ENCODE assay signal across 12 cellular contexts in the genomic region with DNA sequence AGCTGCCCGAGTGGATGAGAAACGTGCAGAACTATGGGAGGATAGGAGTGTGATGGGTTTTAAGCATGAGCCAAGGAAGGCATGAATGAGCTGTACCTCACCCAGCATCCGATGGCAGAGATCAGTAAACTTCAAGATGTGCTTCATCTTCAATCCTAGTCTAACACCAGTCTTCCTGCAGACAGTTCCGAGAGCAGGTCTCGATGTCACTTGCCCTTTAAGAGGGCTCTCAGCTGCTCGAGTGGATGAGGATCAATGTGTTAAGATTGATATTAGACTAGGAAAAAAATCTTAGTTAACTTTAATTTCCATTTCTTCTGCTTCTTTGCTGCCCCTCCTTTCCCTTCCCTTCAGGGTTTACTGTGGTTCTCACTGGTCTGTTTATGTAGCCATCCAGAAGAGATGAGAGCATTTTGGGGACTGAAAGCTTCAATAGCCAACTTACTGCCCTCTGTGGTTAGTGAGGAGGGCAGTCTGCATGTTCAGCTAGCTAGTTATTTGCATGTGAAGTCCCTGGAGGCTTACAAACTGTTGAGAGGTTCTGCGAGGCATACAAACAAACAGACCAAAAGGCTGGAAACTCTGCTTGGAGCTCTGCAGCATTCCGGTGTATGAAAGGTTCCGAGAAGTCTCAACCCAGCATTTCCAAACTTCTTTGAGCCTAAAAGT. TPM values are rescaled to one million over a fixed set of nuclear protein-coding genes. Genes with fewer than 3 reads are reported as not detected.
DNase-seq lines count a peak whose midpoint lies in the region; ATAC-seq lines count a peak whose summit lies in the region.
"Had no signal": no experiment of that assay in that cellular context is flagged by ENCODE, and none has a peak within 500 bp of the region (broad histone marks: within the 10 kb centered on the region; RNA-seq: fewer than 3 reads in every experiment).

No MANE protein-coding gene starts in this region.

- no peak overlapping the region for H3K14ac ChIP-seq in trophoblast cell (ENCODE audit: low read length)

- no peaks in the 10 kb centered on the region for H3K79me2 ChIP-seq in trophoblast cell (ENCODE audit: control insufficient read depth, insufficient read depth, low read length, poor library complexity)

- H3K79me1 ChIP-seq in trophoblast cell (ENCODE audit: low read length): no peaks in the 10 kb centered on the region

- no peak overlapping the region for H3K4ac ChIP-seq in trophoblast cell (ENCODE audit: low read depth, low read length)

- no peak overlapping the region for H4K12ac ChIP-seq in trophoblast cell (ENCODE audit: low read depth, low read length)

- H3K27me3 Mint-ChIP-seq in activated naive CD4-positive, alpha-beta T cell treated with anti-CD3 and anti-CD28 coated beads for 36 hours (ENCODE audit: low read depth): no peaks in the 10 kb centered on the region

- CTCF ChIA-PET in activated naive CD4-positive, alpha-beta T cell treated with anti-CD3 and anti-CD28 coated beads for 36 hours (lab: Charles Lee): interaction anchor here (1.6 to 3.0 kb wide), 4 partner anchors 9 to 75 kb away, joined by 5 to 24 read pairs (median 10); no protein-coding TSS in a partner anchor

- H3K18ac ChIP-seq in trophoblast cell (ENCODE audit: low read length): no peak overlapping the region

- H3K27me3 ChIP-seq in trophoblast cell (ENCODE audit: insufficient read depth, low read length): no peaks in the 10 kb centered on the region
- H3K27me3 ChIP-seq: vagina had no signal

- H3K4me3 ChIP-seq in trophoblast cell (ENCODE audit: low read depth, low read length): no peak overlapping the region
- H3K4me3 ChIP-seq: vagina had no signal

- peaks cover 16% of the 10 kb centered on the region for H3K36me3 Mint-ChIP-seq in activated naive CD4-positive, alpha-beta T cell treated with anti-CD3 and anti-CD28 coated beads for 36 hours (ENCODE audit: low read depth)

- peak overlapping the region; percentile 26 for H3K23ac ChIP-seq in trophoblast cell (ENCODE audit: low read length)

- H3K9me3 ChIP-seq in trophoblast cell (ENCODE audit: insufficient read depth, low read depth, low read length): no peaks in the 10 kb centered on the region
- H3K9me3 ChIP-seq: vagina had no signal

- H2BK120ac ChIP-seq in trophoblast cell (ENCODE audit: insufficient read depth, low read length, poor library complexity): no peak overlapping the region

- no peak overlapping the region for H3K4me2 ChIP-seq in trophoblast cell (ENCODE audit: low read length)

- no peak overlapping the region for H3K27ac ChIP-seq in trophoblast cell (ENCODE audit: low read depth, low read length)
- H3K27ac ChIP-seq: vagina had no signal

- peaks cover 17% of the 10 kb centered on the region for H3K4me1 Mint-ChIP-seq in activated naive CD4-positive, alpha-beta T cell treated with anti-CD3 and anti-CD28 coated beads for 36 hours (ENCODE audit: low read depth)

- H3K9ac ChIP-seq in trophoblast cell (ENCODE audit: low read length): no peak overlapping the region

- no peak overlapping the region for H4K91ac ChIP-seq in trophoblast cell (ENCODE audit: low read depth, low read length)

- intact Hi-C loops in activated naive CD4-positive, alpha-beta T cell treated with anti-CD3 and anti-CD28 coated beads for 36 hours (cut with micrococcal nuclease): no loop called here

- no peaks in the 10 kb centered on the region for H3K4me1 ChIP-seq in trophoblast cell (ENCODE audit: control insufficient read depth in 1 of 2, insufficient read depth in 2 of 2, low read length in 2 of 2)

- no peak overlapping the region for H2BK12ac ChIP-seq in trophoblast cell (ENCODE audit: low read length)

- H3K9me3 Mint-ChIP-seq in activated naive CD4-positive, alpha-beta T cell treated with anti-CD3 and anti-CD28 coated beads for 36 hours: no peaks in the 10 kb centered on the region
- H3K9me3 Mint-ChIP-seq: T-helper 2 cell treated with Interferon-gamma antibody and Interleukin-4, amounts not matched to agents 5 μg/mL and 100 μg/mL, for 36 hours had no signal

- no peak overlapping the region for H2BK5ac ChIP-seq in trophoblast cell (ENCODE audit: low read depth, low read length, poor library complexity)

- H3K4me3 Mint-ChIP-seq in activated naive CD4-positive, alpha-beta T cell treated with anti-CD3 and anti-CD28 coated beads for 36 hours: no peak overlapping the region
- H3K4me3 Mint-ChIP-seq: T-helper 2 cell treated with Interferon-gamma antibody and Interleukin-4, amounts not matched to agents 5 μg/mL and 100 μg/mL, for 36 hours had no signal

- DNase-seq in trophoblast cell: no peak
- no peak for DNase-seq in activated naive CD4-positive, alpha-beta T cell treated with anti-CD3 and anti-CD28 coated beads for 36 hours
- no peak for DNase-seq in activated CD4-positive, alpha-beta T cell treated with anti-CD3 and anti-CD28 coated beads for 48 hours
- no peak for DNase-seq in effector CD4-positive, alpha-beta T cell
- no peak for DNase-seq in NCI-H446 (lab: John Stamatoyannopoulos, UW)
- DNase-seq: islet precursor cell, NCI-H510A treated with DMSO at 0.1 percent for 48 hours had no signal

- no peak overlapping the region for H2AK5ac ChIP-seq in trophoblast cell (ENCODE audit: low read length)

- H4K8ac ChIP-seq in trophoblast cell (ENCODE audit: low read depth, low read length): no peak overlapping the region

- WGBS in trophoblast cell (ENCODE audit: extremely low coverage, insufficient coverage, insufficient read length): no CpG with 5 or more reads among the region's 9 CpGs

- H3K36me3 ChIP-seq in trophoblast cell (ENCODE audit: control insufficient read depth in 1 of 2, insufficient read depth in 2 of 2, low read length in 2 of 2): peaks cover 35 to 54% of the 10 kb centered on the region in 2 experiments

- H2AFZ ChIP-seq in trophoblast cell (ENCODE audit: insufficient read depth, low read length, poor library complexity): no peak overlapping the region

- peak; percentile 74 for ATAC-seq in GM18870 (IDR thresholded peaks at IDR 0.05; ENCODE audit: unreplicated experiment)
- ATAC-seq in GM21619 (IDR thresholded peaks at IDR 0.05; ENCODE audit: unreplicated experiment): peak; percentile 89
- peak; percentile 87 for ATAC-seq in HG03432 (IDR thresholded peaks at IDR 0.05; ENCODE audit: unreplicated experiment)

- H3K27ac Mint-ChIP-seq in activated naive CD4-positive, alpha-beta T cell treated with anti-CD3 and anti-CD28 coated beads for 36 hours: no peak overlapping the region
- H3K27ac Mint-ChIP-seq: T-helper 2 cell treated with Interferon-gamma antibody and Interleukin-4, amounts not matched to agents 5 μg/mL and 100 μg/mL, for 36 hours had no signal

RNA-seq across cellular contexts. Expression of a gene that starts 15.3 kb away (rescaled TPM):
- polyA plus RNA-seq in trophoblast cell (2013): 17.4 and 17.6 TPM in 2 replicates
- 10 to 100 TPM; 45.7 to 50.3 TPM for total RNA-seq in activated naive CD4-positive, alpha-beta T cell treated with anti-CD3 and anti-CD28 coated beads for 36 hours

RNA-seq across cellular contexts. Expression of a gene that starts 36.2 kb away (rescaled TPM):
- polyA plus RNA-seq in trophoblast cell (2013): 86.2 and 87.9 TPM in 2 replicates
- total RNA-seq in activated naive CD4-positive, alpha-beta T cell treated with anti-CD3 and anti-CD28 coated beads for 36 hours: 10 to 100 TPM; 93.9 to 95.2 TPM

RNA-seq across cellular contexts. Expression of a gene that starts 45.7 kb away (rescaled TPM):
- 194 and 199 TPM in 2 replicates for polyA plus RNA-seq in trophoblast cell (2013)
- total RNA-seq in activated naive CD4-positive, alpha-beta T cell treated with anti-CD3 and anti-CD28 coated beads for 36 hours: 100 to 1,000 TPM; 325 to 328 TPM
